25 cellular contexts compared by ENCODE assay signal in the genomic region with DNA sequence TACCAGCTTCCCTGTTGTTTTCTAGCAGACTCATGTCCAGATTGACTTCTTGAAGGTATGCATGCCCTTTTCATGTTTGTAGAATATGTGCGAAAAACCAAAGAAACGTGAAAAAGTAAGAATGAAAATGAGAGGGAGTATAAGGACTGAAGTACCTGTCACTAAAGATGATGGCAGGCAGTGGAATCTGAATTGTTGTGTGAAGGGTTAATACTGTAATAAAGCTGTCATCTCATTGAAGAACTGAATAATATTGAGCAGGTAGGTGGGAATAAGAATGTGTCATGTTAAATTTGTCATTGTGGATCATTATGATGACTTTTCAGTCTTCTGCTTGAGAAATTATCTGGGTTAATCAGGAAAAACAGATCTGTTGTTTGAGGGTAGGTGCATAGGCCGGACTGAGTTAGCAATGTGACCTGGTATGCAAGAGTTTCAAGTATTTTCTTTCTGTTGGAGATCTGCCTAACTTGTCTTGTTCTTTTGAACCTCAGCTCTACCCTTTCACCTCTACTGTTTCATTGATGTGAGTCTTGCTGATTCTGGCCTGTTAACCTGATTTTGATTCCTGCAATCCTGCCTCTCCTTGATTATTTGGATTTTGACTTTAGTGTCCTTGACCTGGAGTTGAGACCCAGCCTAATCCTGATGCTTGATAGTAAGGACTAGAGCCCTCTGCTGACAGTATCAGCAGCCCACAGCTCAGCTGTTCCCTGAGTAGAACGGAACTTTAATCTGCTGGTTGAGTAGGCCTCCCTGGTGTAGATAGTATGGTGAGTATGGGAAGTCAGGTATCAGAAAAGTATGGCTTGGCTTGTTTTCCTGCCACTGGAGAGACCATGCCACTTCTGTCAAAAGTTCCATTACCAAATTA.
DNase-seq lines count a peak whose midpoint lies in the region; ATAC-seq and TF ChIP-seq lines count a peak whose summit lies in the region.
"Had no signal": no experiment of that assay in that cellular context is flagged by ENCODE, and none has a peak within 500 bp of the region (broad histone marks: within the 10 kb centered on the region; RNA-seq: fewer than 3 reads in every experiment).

No MANE protein-coding gene starts in this region.

- H3K9ac ChIP-seq in mesendoderm (ENCODE audit: low read length) = no peak overlapping the region

- no peaks in the 10 kb centered on the region for H3K36me3 Mint-ChIP-seq in endothelial cell (ENCODE audit: low read depth, unreplicated experiment)
- H3K36me3 Mint-ChIP-seq in activated naive CD8-positive, alpha-beta T cell treated with anti-CD3 and anti-CD28 coated beads, Interleukin-2, amount 50 U/mL, for 24 hours (ENCODE audit: low read depth) = peaks cover 44% of the 10 kb centered on the region

- H2BK5ac ChIP-seq in mesendoderm (ENCODE audit: low read length) = no peak overlapping the region

- no peak overlapping the region for H4K8ac ChIP-seq in mesendoderm (ENCODE audit: low read depth, low read length)

- H3K27me3 Mint-ChIP-seq in endothelial cell (ENCODE audit: unreplicated experiment) = no peaks in the 10 kb centered on the region
- no peaks in the 10 kb centered on the region for H3K27me3 Mint-ChIP-seq in activated naive CD8-positive, alpha-beta T cell treated with anti-CD3 and anti-CD28 coated beads, Interleukin-2, amount 50 U/mL, for 24 hours
- H3K27me3 Mint-ChIP-seq: activated CD4-positive, alpha-beta memory T cell treated with anti-CD3 and anti-CD28 coated beads, Interleukin-2, amount 10 ng/mL, durations not matched to agents 7 days and 5 days; activated naive CD4-positive, alpha-beta T cell treated with anti-CD3 and anti-CD28 coated beads, Interleukin-2, amount 10 ng/mL, durations not matched to agents 7 days and 5 days; natural killer cell treated with Interleukin-12 subunit alpha and Interleukin-12 subunit beta and Interleukin-15 and Interleukin-18, amount 100 ng/mL, for 72 hours had no signal

- DNase-seq in OCI-M1 (lab: John Stamatoyannopoulos, UW) (peak; percentile 11), WERI-Rb-1 (peak; percentile 9), endothelial cell (ENCODE audit: low spot score) (no peak), mesendoderm (peak; percentile 59), HuH-7.5 (ENCODE audit: low spot score) (no peak), 8988T (no peak)
- no peak for DNase-seq in activated naive CD8-positive, alpha-beta T cell treated with anti-CD3 and anti-CD28 coated beads, Interleukin-2, amount 50 U/mL, for 24 hours
- DNase-seq: activated CD4-positive, alpha-beta memory T cell treated with anti-CD3 and anti-CD28 coated beads, Interleukin-2, amount 10 ng/mL, durations not matched to agents 7 days and 5 days; activated naive CD4-positive, alpha-beta T cell treated with anti-CD3 and anti-CD28 coated beads, Interleukin-2, amount 10 ng/mL, durations not matched to agents 7 days and 5 days; COR-L47; effector memory CD4-positive, alpha-beta T cell; kidney glomerular epithelial cell; lower lobe of right lung; mucosa of descending colon; NCI-H146; NCI-H446 treated with DMSO at 0.1 percent for 48 hours; small intestine; stimulated activated naive CD4-positive, alpha-beta T cell treated with Interleukin-2 at 50 U/mL for 16 hours had no signal

- TF ChIP-seq CTCF in WERI-Rb-1 (IDR thresholded peaks at IDR 0.05; ENCODE audit: low read depth, low read length) (0 out of 2 replicates have a peak, but pooled peaks have one; percentile 13), endothelial cell (IDR thresholded peaks at IDR 0.05; ENCODE audit: unreplicated experiment) (no peak)

- no peak for ATAC-seq in activated naive CD8-positive, alpha-beta T cell treated with anti-CD3 and anti-CD28 coated beads, Interleukin-2, amount 50 U/mL, for 24 hours
- no peak for ATAC-seq in HG03095 (IDR thresholded peaks at IDR 0.05; ENCODE audit: unreplicated experiment)
- ATAC-seq: esophagus mucosa; lower lobe of right lung; mucosa of descending colon; natural killer cell treated with Interleukin-12 subunit alpha and Interleukin-12 subunit beta and Interleukin-15 and Interleukin-18, amount 100 ng/mL, for 72 hours had no signal

- H3K4me3 Mint-ChIP-seq in endothelial cell (ENCODE audit: unreplicated experiment) = no peak overlapping the region
- no peak overlapping the region for H3K4me3 Mint-ChIP-seq in activated naive CD8-positive, alpha-beta T cell treated with anti-CD3 and anti-CD28 coated beads, Interleukin-2, amount 50 U/mL, for 24 hours
- H3K4me3 Mint-ChIP-seq: activated CD4-positive, alpha-beta memory T cell treated with anti-CD3 and anti-CD28 coated beads, Interleukin-2, amount 10 ng/mL, durations not matched to agents 7 days and 5 days; activated naive CD4-positive, alpha-beta T cell treated with anti-CD3 and anti-CD28 coated beads, Interleukin-2, amount 10 ng/mL, durations not matched to agents 7 days and 5 days; natural killer cell treated with Interleukin-12 subunit alpha and Interleukin-12 subunit beta and Interleukin-15 and Interleukin-18, amount 100 ng/mL, for 72 hours had no signal

- H3K18ac ChIP-seq in mesendoderm (ENCODE audit: low read length) = no peak overlapping the region

- H3K9me3 ChIP-seq in WERI-Rb-1 (ENCODE audit: severe bottlenecking) = no peaks in the 10 kb centered on the region
- H3K9me3 ChIP-seq: lower lobe of right lung, mucosa of descending colon, suprapubic skin had no signal

- H3K27ac Mint-ChIP-seq in endothelial cell (ENCODE audit: unreplicated experiment) = peak overlapping the region; percentile 6
- no peak overlapping the region for H3K27ac Mint-ChIP-seq in activated naive CD8-positive, alpha-beta T cell treated with anti-CD3 and anti-CD28 coated beads, Interleukin-2, amount 50 U/mL, for 24 hours
- H3K27ac Mint-ChIP-seq: activated CD4-positive, alpha-beta memory T cell treated with anti-CD3 and anti-CD28 coated beads, Interleukin-2, amount 10 ng/mL, durations not matched to agents 7 days and 5 days; activated naive CD4-positive, alpha-beta T cell treated with anti-CD3 and anti-CD28 coated beads, Interleukin-2, amount 10 ng/mL, durations not matched to agents 7 days and 5 days; natural killer cell treated with Interleukin-12 subunit alpha and Interleukin-12 subunit beta and Interleukin-15 and Interleukin-18, amount 100 ng/mL, for 72 hours had no signal

- peaks cover 14% of the 10 kb centered on the region for H3K79me1 ChIP-seq in mesendoderm (ENCODE audit: low read length)

- H3K27me3 ChIP-seq in WERI-Rb-1 (ENCODE audit: insufficient read depth, low read depth, severe bottlenecking) (no peaks in the 10 kb centered on the region), mesendoderm (ENCODE audit: insufficient read depth, low read length, poor library complexity) (no peaks in the 10 kb centered on the region)
- H3K27me3 ChIP-seq: suprapubic skin had no signal

- no peak overlapping the region for H2BK120ac ChIP-seq in mesendoderm (ENCODE audit: low read depth, low read length)

- no peak overlapping the region for H3K23ac ChIP-seq in mesendoderm (ENCODE audit: low read length)

- no peaks in the 10 kb centered on the region for H3K9me3 Mint-ChIP-seq in endothelial cell (ENCODE audit: unreplicated experiment)
- no peaks in the 10 kb centered on the region for H3K9me3 Mint-ChIP-seq in activated naive CD8-positive, alpha-beta T cell treated with anti-CD3 and anti-CD28 coated beads, Interleukin-2, amount 50 U/mL, for 24 hours
- H3K9me3 Mint-ChIP-seq: activated CD4-positive, alpha-beta memory T cell treated with anti-CD3 and anti-CD28 coated beads, Interleukin-2, amount 10 ng/mL, durations not matched to agents 7 days and 5 days; activated naive CD4-positive, alpha-beta T cell treated with anti-CD3 and anti-CD28 coated beads, Interleukin-2, amount 10 ng/mL, durations not matched to agents 7 days and 5 days; natural killer cell treated with Interleukin-12 subunit alpha and Interleukin-12 subunit beta and Interleukin-15 and Interleukin-18, amount 100 ng/mL, for 72 hours had no signal

- H2AK5ac ChIP-seq in mesendoderm (ENCODE audit: low read length) = no peak overlapping the region

- no peak overlapping the region for H3K27ac ChIP-seq in WERI-Rb-1
- H3K27ac ChIP-seq in mesendoderm (ENCODE audit: low read depth, low read length) = no peak overlapping the region
- H3K27ac ChIP-seq: C4-2B, coronary artery, lower lobe of right lung, RWPE1, suprapubic skin had no signal

- H4K5ac ChIP-seq in mesendoderm (ENCODE audit: low read length) = no peak overlapping the region

- no peak overlapping the region for H3K4ac ChIP-seq in mesendoderm (ENCODE audit: low read depth, low read length)

- no CpG with 5 or more reads among the region's 4 CpGs for WGBS in mesendoderm (ENCODE audit: extremely low coverage, insufficient coverage, low lambda C conversion rate)

- H3K36me3 ChIP-seq in WERI-Rb-1 (peaks cover 6% of the 10 kb centered on the region; the same call in 1 of the 2 replicates), mesendoderm (ENCODE audit: control insufficient read depth, insufficient read depth, low read length) (no peaks in the 10 kb centered on the region)

- H3K4me2 ChIP-seq in mesendoderm (ENCODE audit: low read length) = no peak overlapping the region

- H3K4me1 Mint-ChIP-seq in endothelial cell (ENCODE audit: unreplicated experiment) = peaks cover 2% of the 10 kb centered on the region
- H3K4me1 Mint-ChIP-seq in activated naive CD8-positive, alpha-beta T cell treated with anti-CD3 and anti-CD28 coated beads, Interleukin-2, amount 50 U/mL, for 24 hours = peaks cover 19% of the 10 kb centered on the region

- H3K4me3 ChIP-seq in WERI-Rb-1 (ENCODE audit: low read depth, low read length) = no peak overlapping the region
- H3K4me3 ChIP-seq in mesendoderm (ENCODE audit: low read length) = no peak overlapping the region
- H3K4me3 ChIP-seq: coronary artery, lower lobe of right lung, mucosa of descending colon, suprapubic skin had no signal

- H3K4me1 ChIP-seq in mesendoderm (ENCODE audit: control insufficient read depth, low read depth, low read length) = no peaks in the 10 kb centered on the region
- H3K4me1 ChIP-seq: lower lobe of right lung, suprapubic skin had no signal

- no peak overlapping the region for H3K56ac ChIP-seq in mesendoderm (ENCODE audit: low read length)

- no peak overlapping the region for H2BK15ac ChIP-seq in mesendoderm (replicated peaks; ENCODE audit: low read depth)

- no peaks in the 10 kb centered on the region for H3K79me2 ChIP-seq in mesendoderm (ENCODE audit: control insufficient read depth, insufficient read depth, low read length)

Comparison
In these comparisons a context has a peak if more than half of its experiments do, and no peak if none do; other contexts are left out.
1. DNase-seq: peak in OCI-M1 (single experiment), WERI-Rb-1 (single experiment) and mesendoderm (single experiment); none in endothelial cell (single experiment), HuH-7.5 (single experiment), activated naive CD8-positive, alpha-beta T cell treated with anti-CD3 and anti-CD28 coated beads, Interleukin-2, amount 50 U/mL, for 24 hours (single experiment) and 8988T (single experiment).